Comparison of ENCODE assay signal across 1 cellular context in genomic region chr2:63847571-63847970, GRCh38.
TF ChIP-seq lines count a peak whose summit lies in the region.

No MANE protein-coding gene starts in this region.

TF ChIP-seq in HepG2, 621 proteins besides CTCF, POLR2A, EP300 and RAD21:
- peak; percentile 52; the same call in 1 of the 2 replicates for TF ChIP-seq ZNF274 (CRISPR knock-in tag; IDR thresholded peaks at IDR 0.05)
TF ChIP-seq in HepG2: peak in this region for 1; not testable (repeated sequence) for 620.
